Comparison of ENCODE assay signal across 1 cellular context in the genomic region with DNA sequence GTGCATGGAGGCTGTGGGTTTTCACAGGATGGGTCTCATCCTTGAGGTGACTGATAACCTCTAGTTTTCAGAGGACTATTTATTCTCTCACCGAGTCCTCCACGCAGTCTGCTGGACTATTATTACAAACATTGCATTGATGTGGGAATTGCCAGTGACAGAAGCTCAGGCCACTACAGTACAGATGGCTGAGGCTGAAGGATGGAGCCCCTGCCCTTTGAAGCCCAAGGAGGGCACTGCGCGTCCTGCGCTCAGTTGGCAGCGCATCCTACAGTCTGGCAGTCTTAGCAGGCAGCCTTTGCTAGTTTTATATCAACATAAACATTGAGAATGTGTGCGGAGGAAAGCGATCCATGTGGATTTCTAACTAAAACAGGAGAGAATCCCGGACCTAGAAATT.
TF ChIP-seq lines count a peak whose summit lies in the region.

No MANE protein-coding gene starts in this region.

TF ChIP-seq in HCT116, 20 proteins besides CTCF, POLR2A, EP300 and RAD21 (continued from another document):
- TF ChIP-seq REST (IDR thresholded peaks at IDR 0.05; ENCODE audit: low read depth), result no peak
